Comparison of ENCODE assay signal across 1 cellular context in genomic region chr19:11455233-11455554, GRCh38.
A peak's percentile ranks its signal among the peaks of the same experiment; 100 is the strongest.
TF ChIP-seq lines count a peak whose summit lies in the region.

No MANE protein-coding gene starts in this region.

TF ChIP-seq in K562, 482 proteins besides CTCF, POLR2A, EP300 and RAD21:
- TF ChIP-seq ZNF121 (CRISPR knock-in tag; conservative IDR thresholded peaks at IDR 0.05), result peak; percentile 80
- TF ChIP-seq BCOR (IDR thresholded peaks at IDR 0.05), result 0 out of 2 replicates have a peak, but pooled peaks have one; percentile 31
